ENCODE assay signal across 11 cellular contexts in genomic region chr9:95552814-95553546, GRCh38. TPM values are rescaled to one million over a fixed set of nuclear protein-coding genes. Genes with fewer than 3 reads are reported as not detected.
DNase-seq lines count a peak whose midpoint lies in the region; ATAC-seq lines count a peak whose summit lies in the region.
"Had no signal": no experiment of that assay in that cellular context is flagged by ENCODE, and none has a peak within 500 bp of the region (broad histone marks: within the 10 kb centered on the region; RNA-seq: fewer than 3 reads in every experiment).

No MANE protein-coding gene starts in this region.

- no peak overlapping the region for H3K27ac Mint-ChIP-seq in stimulated activated effector memory CD8-positive, alpha-beta T cell treated with anti-CD3 and anti-CD28 coated beads, Interleukin-12 subunit alpha, Interleukin-12 subunit beta, amount 100 ng/mL, for 72 hours
- H3K27ac Mint-ChIP-seq: T-helper 1 cell treated with Interleukin-12 subunit alpha and Interleukin-12 subunit beta and Interleukin-4 antibody, amounts not matched to agents 30 μg/mL and 1 μg/mL, for 36 hours had no signal

- H3K4me3 Mint-ChIP-seq in stimulated activated effector memory CD8-positive, alpha-beta T cell treated with anti-CD3 and anti-CD28 coated beads, Interleukin-12 subunit alpha, Interleukin-12 subunit beta, amount 100 ng/mL, for 72 hours: no peak overlapping the region
- H3K4me3 Mint-ChIP-seq: T-helper 1 cell treated with Interleukin-12 subunit alpha and Interleukin-12 subunit beta and Interleukin-4 antibody, amounts not matched to agents 30 μg/mL and 1 μg/mL, for 36 hours had no signal

- peaks cover 8% of the 10 kb centered on the region for H3K4me1 Mint-ChIP-seq in stimulated activated effector memory CD8-positive, alpha-beta T cell treated with anti-CD3 and anti-CD28 coated beads, Interleukin-12 subunit alpha, Interleukin-12 subunit beta, amount 100 ng/mL, for 72 hours

- DNase-seq in T follicular helper cell (ENCODE audit: low read depth): peak; percentile 8
- peak; percentile 17 for DNase-seq in cerebellum (ENCODE audit: low spot score)
- DNase-seq in kidney tubule cell (ENCODE audit: low spot score): peak; percentile 17
- DNase-seq in stimulated activated effector memory CD8-positive, alpha-beta T cell treated with anti-CD3 and anti-CD28 coated beads, Interleukin-12 subunit alpha, Interleukin-12 subunit beta, amount 100 ng/mL, for 72 hours (ENCODE audit: low spot score in 2 of 2): no peak
- DNase-seq: GDM1, NCI-H2081 treated with DMSO at 0.1 percent for 48 hours had no signal

- H3K9me3 Mint-ChIP-seq in stimulated activated effector memory CD8-positive, alpha-beta T cell treated with anti-CD3 and anti-CD28 coated beads, Interleukin-12 subunit alpha, Interleukin-12 subunit beta, amount 100 ng/mL, for 72 hours: no peaks in the 10 kb centered on the region
- H3K9me3 Mint-ChIP-seq: T-helper 1 cell treated with Interleukin-12 subunit alpha and Interleukin-12 subunit beta and Interleukin-4 antibody, amounts not matched to agents 30 μg/mL and 1 μg/mL, for 36 hours had no signal

- peak; percentile 49 for ATAC-seq in stimulated activated effector memory CD8-positive, alpha-beta T cell treated with anti-CD3 and anti-CD28 coated beads, Interleukin-12 subunit alpha, Interleukin-12 subunit beta, amount 100 ng/mL, for 72 hours
- ATAC-seq in HG02759 (IDR thresholded peaks at IDR 0.05; ENCODE audit: unreplicated experiment) (no peak), HG02588 (IDR thresholded peaks at IDR 0.05; ENCODE audit: unreplicated experiment) (no peak), HG02610 (IDR thresholded peaks at IDR 0.05; ENCODE audit: unreplicated experiment) (no peak)

- peaks cover 7% of the 10 kb centered on the region for H3K36me3 Mint-ChIP-seq in stimulated activated effector memory CD8-positive, alpha-beta T cell treated with anti-CD3 and anti-CD28 coated beads, Interleukin-12 subunit alpha, Interleukin-12 subunit beta, amount 100 ng/mL, for 72 hours
- H3K36me3 Mint-ChIP-seq: brain had no signal

RNA-seq across cellular contexts. Expression of gene PTCH1, which starts 36.2 kb away (rescaled TPM):
- 60.2 TPM for total RNA-seq in cerebellum

Comparison
In these comparisons a context has a peak if more than half of its experiments do, and no peak if none do; other contexts are left out.
1. DNase-seq: peak in T follicular helper cell (single experiment), cerebellum (single experiment) and kidney tubule cell (single experiment); none in stimulated activated effector memory CD8-positive, alpha-beta T cell treated with anti-CD3 and anti-CD28 coated beads, Interleukin-12 subunit alpha, Interleukin-12 subunit beta, amount 100 ng/mL, for 72 hours (0 of 2).